In genomic region chr9:100033877-100034551, GRCh38 we compare ENCODE assay signal across 1 cellular context.
TF ChIP-seq lines count a peak whose summit lies in the region.

No MANE protein-coding gene starts in this region.

TF ChIP-seq in K562, 482 proteins besides CTCF, POLR2A, EP300 and RAD21 (continued from another document and continues in another):
- no peak for TF ChIP-seq GTF3C2 (IDR thresholded peaks at IDR 0.05; ENCODE audit: borderline replicate concordance, extremely low read depth, insufficient read length)
- TF ChIP-seq ZNF655 (CRISPR knock-in tag; IDR thresholded peaks at IDR 0.05), result no peak
- TF ChIP-seq ZC3H4 (CRISPR knock-in tag; IDR thresholded peaks at IDR 0.05; ENCODE audit: borderline replicate concordance), result no peak
- TF ChIP-seq FOXK1 (CRISPR knock-in tag; IDR thresholded peaks at IDR 0.05; ENCODE audit: borderline replicate concordance), result no peak
- TF ChIP-seq DNMT1 (IDR thresholded peaks at IDR 0.05), result no peak
- peak; percentile 77; the same call in 1 of the 2 replicates for TF ChIP-seq ZBTB34 (CRISPR knock-in tag; IDR thresholded peaks at IDR 0.05)
- TF ChIP-seq TOE1 (IDR thresholded peaks at IDR 0.05; ENCODE audit: borderline replicate concordance), result no peak
- TF ChIP-seq TOE1 (CRISPR knock-in tag; IDR thresholded peaks at IDR 0.05; ENCODE audit: borderline replicate concordance, low read depth), result no peak
- no peak for TF ChIP-seq E2F1 (CRISPR knock-in tag; IDR thresholded peaks at IDR 0.05)
- TF ChIP-seq MIER1 (IDR thresholded peaks at IDR 0.05; ENCODE audit: low read depth), result no peak
- no peak for TF ChIP-seq NR0B1 (IDR thresholded peaks at IDR 0.05; ENCODE audit: partially characterized antibody)
- TF ChIP-seq PHB2 (IDR thresholded peaks at IDR 0.05; ENCODE audit: low read depth), result no peak
- no peak for TF ChIP-seq CLOCK (CRISPR knock-in tag; IDR thresholded peaks at IDR 0.05; ENCODE audit: borderline replicate concordance)
- TF ChIP-seq NR3C1 (CRISPR knock-in tag; IDR thresholded peaks at IDR 0.05), result no peak
- TF ChIP-seq ZNF436 (CRISPR knock-in tag; IDR thresholded peaks at IDR 0.05), result no peak
- no peak for TF ChIP-seq PML (IDR thresholded peaks at IDR 0.05; ENCODE audit: low read length)
- TF ChIP-seq ERF (CRISPR knock-in tag; IDR thresholded peaks at IDR 0.05), result 0 out of 2 replicates have a peak, but pooled peaks have one; percentile 31
- TF ChIP-seq NR1H2 (CRISPR knock-in tag; IDR thresholded peaks at IDR 0.05), result no peak
- TF ChIP-seq HDAC1 (IDR thresholded peaks at IDR 0.05), result no peak
- no peak for TF ChIP-seq ZZZ3 (IDR thresholded peaks at IDR 0.05)
- TF ChIP-seq ZNF165 (CRISPR knock-in tag; IDR thresholded peaks at IDR 0.05; ENCODE audit: borderline replicate concordance), result no peak
- TF ChIP-seq HMGN3 (IDR thresholded peaks at IDR 0.05; ENCODE audit: borderline replicate concordance, extremely low read depth, insufficient read length, low read depth, low read length), result no peak
- no peak for TF ChIP-seq GTF2F1 (IDR thresholded peaks at IDR 0.05; ENCODE audit: low read depth, low read length)
- TF ChIP-seq STAT5B (CRISPR knock-in tag; IDR thresholded peaks at IDR 0.05), result no peak
- TF ChIP-seq ZNF175 (CRISPR knock-in tag; IDR thresholded peaks at IDR 0.05; ENCODE audit: low read depth), result no peak
- no peak for TF ChIP-seq ZNF12 (CRISPR knock-in tag; IDR thresholded peaks at IDR 0.05)
- TF ChIP-seq CHD4 (IDR thresholded peaks at IDR 0.05; ENCODE audit: insufficient read depth, insufficient replicate concordance, low read depth, low read length, poor library complexity, severe bottlenecking), result no peak
- no peak for TF ChIP-seq FOXM1 (IDR thresholded peaks at IDR 0.05; ENCODE audit: low read depth)
- TF ChIP-seq FOXM1 (CRISPR knock-in tag; IDR thresholded peaks at IDR 0.05; ENCODE audit: low read depth), result no peak
- no peak for TF ChIP-seq E2F6 (IDR thresholded peaks at IDR 0.05; ENCODE audit: borderline replicate concordance in 1 of 2, extremely low read depth in 1 of 2, insufficient read depth in 1 of 2, insufficient read length in 1 of 2, low read depth in 1 of 2, low read length in 1 of 2, poor library complexity in 1 of 2, severe bottlenecking in 1 of 2)
- TF ChIP-seq ZNF512 (tag; IDR thresholded peaks at IDR 0.05), result no peak
- no peak for TF ChIP-seq BCOR (IDR thresholded peaks at IDR 0.05)
- no peak for TF ChIP-seq IRF1 (CRISPR knock-in tag; IDR thresholded peaks at IDR 0.05; ENCODE audit: borderline replicate concordance)
- no peak for TF ChIP-seq HNRNPK (IDR thresholded peaks at IDR 0.05; ENCODE audit: low read depth, low read length, poor library complexity, severe bottlenecking)
- TF ChIP-seq SIN3A (IDR thresholded peaks at IDR 0.05; ENCODE audit: borderline replicate concordance in 2 of 2, control insufficient read depth in 1 of 2, low read depth in 2 of 2, low read length in 2 of 2), result no peak
- TF ChIP-seq SMAD4 (CRISPR knock-in tag; conservative IDR thresholded peaks at IDR 0.05), result peak; percentile 94
- no peak for TF ChIP-seq NFATC3 (IDR thresholded peaks at IDR 0.05)
- TF ChIP-seq MYC (IDR thresholded peaks at IDR 0.05; ENCODE audit: low read depth, low read length), result no peak
- peak; percentile 24; the same call in 1 of the 2 replicates for TF ChIP-seq MYC (CRISPR knock-in tag; IDR thresholded peaks at IDR 0.05; ENCODE audit: borderline replicate concordance, low read depth)
- TF ChIP-seq POLR3A (IDR thresholded peaks at IDR 0.05; ENCODE audit: borderline replicate concordance, extremely low read depth, insufficient read depth, insufficient read length), result no peak
- TF ChIP-seq MEF2D (tag; conservative IDR thresholded peaks at IDR 0.05; ENCODE audit: low read depth), result peak; percentile 74; the same call in 1 of the 2 replicates
- no peak for TF ChIP-seq ZNF586 (CRISPR knock-in tag; conservative IDR thresholded peaks at IDR 0.05)
- 0 out of 2 replicates have a peak, but pooled peaks have one; percentile 28 for TF ChIP-seq BCL6 (CRISPR knock-in tag; IDR thresholded peaks at IDR 0.05)
